14 cellular contexts compared by ENCODE assay signal in genomic region chr6:2960935-2961334, GRCh38. TPM values are rescaled to one million over a fixed set of nuclear protein-coding genes. Genes with fewer than 3 reads are reported as not detected.
DNase-seq lines count a peak whose midpoint lies in the region; ATAC-seq and TF ChIP-seq lines count a peak whose summit lies in the region.
"Had no signal": no experiment of that assay in that cellular context is flagged by ENCODE, and none has a peak within 500 bp of the region (broad histone marks: within the 10 kb centered on the region; RNA-seq: fewer than 3 reads in every experiment).

No MANE protein-coding gene starts in this region.

- peaks cover 52% of the 10 kb centered on the region for H3K4me1 Mint-ChIP-seq in HFFc6 (ENCODE audit: low read depth)
- peaks cover 48% of the 10 kb centered on the region for H3K4me1 Mint-ChIP-seq in progenitor cell of endocrine pancreas (ENCODE audit: low read depth)

- no peaks in the 10 kb centered on the region; the same call in 1 of the 2 replicates for H3K36me3 Mint-ChIP-seq in HFFc6 (ENCODE audit: low read depth)
- peaks cover 15% of the 10 kb centered on the region for H3K36me3 Mint-ChIP-seq in progenitor cell of endocrine pancreas (ENCODE audit: insufficient read depth)

- H3K4me3 Mint-ChIP-seq in HFFc6: peak overlapping the region; percentile 65
- H3K4me3 Mint-ChIP-seq in progenitor cell of endocrine pancreas (ENCODE audit: low read depth): peak overlapping the region; percentile 88
- H3K4me3 Mint-ChIP-seq: effector memory CD8-positive, alpha-beta T cell had no signal

- no peaks in the 10 kb centered on the region for H3K9me3 Mint-ChIP-seq in HFFc6
- H3K9me3 Mint-ChIP-seq in progenitor cell of endocrine pancreas (ENCODE audit: low read depth): no peaks in the 10 kb centered on the region
- H3K9me3 Mint-ChIP-seq: effector memory CD8-positive, alpha-beta T cell had no signal

- H3K27me3 Mint-ChIP-seq in HFFc6 (ENCODE audit: insufficient read depth): no peaks in the 10 kb centered on the region; the same call in 1 of the 2 replicates
- no peaks in the 10 kb centered on the region for H3K27me3 Mint-ChIP-seq in progenitor cell of endocrine pancreas
- H3K27me3 Mint-ChIP-seq: effector memory CD8-positive, alpha-beta T cell had no signal

- H3K27ac Mint-ChIP-seq in HFFc6 (peak overlapping the region; percentile 87), progenitor cell of endocrine pancreas (peak overlapping the region; percentile 90)

- H3K27ac ChIP-seq in 22Rv1 (peak overlapping the region; percentile 91), epithelial cell of prostate (peak overlapping the region; percentile 49)

- DNase-seq in HFFc6: no peak
- no peak for DNase-seq in epithelial cell of prostate (ENCODE audit: low read depth, low spot score)
- DNase-seq in progenitor cell of endocrine pancreas (ENCODE audit: low spot score, unreplicated experiment): no peak
- DNase-seq in NCI-H1105 (lab: John Stamatoyannopoulos, UW): no peak
- DNase-seq in activated gamma-delta T cell treated with Interleukin-2 at 50 U/mL for 16 hours: no peak
- DNase-seq: activated CD8-positive, alpha-beta memory T cell treated with anti-CD3 and anti-CD28 coated beads, Interleukin-2, amount 50 U/mL, for 4 hours; activated naive CD4-positive, alpha-beta T cell treated with anti-CD3 and anti-CD28 coated beads, Interleukin-2, amount 50 U/mL, for 16 hours; effector memory CD8-positive, alpha-beta T cell; KBM-7; NCI-H2227 treated with DMSO at 0.1 percent for 48 hours; Right ventricle myocardium superior had no signal

- no peak for ATAC-seq in HG02571 (IDR thresholded peaks at IDR 0.05; ENCODE audit: unreplicated experiment)
- no peak for ATAC-seq in GM21423 (IDR thresholded peaks at IDR 0.05; ENCODE audit: unreplicated experiment)
- ATAC-seq: effector memory CD8-positive, alpha-beta T cell had no signal

- TF ChIP-seq CTCF in 22Rv1 (IDR thresholded peaks at IDR 0.05) (no peak), HFFc6 (IDR thresholded peaks at IDR 0.05) (no peak), progenitor cell of endocrine pancreas (IDR thresholded peaks at IDR 0.05; ENCODE audit: unreplicated experiment) (no peak)

RNA-seq across cellular contexts. Expression of gene SERPINB6, which starts 10.4 kb away (rescaled TPM):
- 100 to 1,000 TPM; 109 to 142 (median 134) TPM for total RNA-seq in HFFc6 (2021; fragmentation: NEBNext Ultra II Directional; extraction: Animal tissue kit (Norgen Biotek cat#: 25700))
- 220 and 226 TPM in 2 replicates for total RNA-seq in progenitor cell of endocrine pancreas

RNA-seq across cellular contexts. Expression of gene NQO2, which starts 38.8 kb away (rescaled TPM):
- total RNA-seq in HFFc6 (2021; fragmentation: NEBNext Ultra II Directional; extraction: Animal tissue kit (Norgen Biotek cat#: 25700)): 10 to 100 TPM; 28.9 to 48.6 (median 43.6) TPM
- total RNA-seq in progenitor cell of endocrine pancreas: 41.3 and 45.8 TPM in 2 replicates

RNA-seq across cellular contexts. Expression of gene SERPINB9, which starts 57.8 kb away (rescaled TPM):
- total RNA-seq in HFFc6 (2021; fragmentation: NEBNext Ultra II Directional; extraction: Animal tissue kit (Norgen Biotek cat#: 25700)): 1 to 10 TPM in 3 of 6 experiments, under 1 TPM in 3; 0.73 to 1.4 (median 1.1) TPM
- total RNA-seq in progenitor cell of endocrine pancreas: 6.5 and 7.6 TPM in 2 replicates
